Comparison of ENCODE assay signal across 8 cellular contexts in the genomic region with DNA sequence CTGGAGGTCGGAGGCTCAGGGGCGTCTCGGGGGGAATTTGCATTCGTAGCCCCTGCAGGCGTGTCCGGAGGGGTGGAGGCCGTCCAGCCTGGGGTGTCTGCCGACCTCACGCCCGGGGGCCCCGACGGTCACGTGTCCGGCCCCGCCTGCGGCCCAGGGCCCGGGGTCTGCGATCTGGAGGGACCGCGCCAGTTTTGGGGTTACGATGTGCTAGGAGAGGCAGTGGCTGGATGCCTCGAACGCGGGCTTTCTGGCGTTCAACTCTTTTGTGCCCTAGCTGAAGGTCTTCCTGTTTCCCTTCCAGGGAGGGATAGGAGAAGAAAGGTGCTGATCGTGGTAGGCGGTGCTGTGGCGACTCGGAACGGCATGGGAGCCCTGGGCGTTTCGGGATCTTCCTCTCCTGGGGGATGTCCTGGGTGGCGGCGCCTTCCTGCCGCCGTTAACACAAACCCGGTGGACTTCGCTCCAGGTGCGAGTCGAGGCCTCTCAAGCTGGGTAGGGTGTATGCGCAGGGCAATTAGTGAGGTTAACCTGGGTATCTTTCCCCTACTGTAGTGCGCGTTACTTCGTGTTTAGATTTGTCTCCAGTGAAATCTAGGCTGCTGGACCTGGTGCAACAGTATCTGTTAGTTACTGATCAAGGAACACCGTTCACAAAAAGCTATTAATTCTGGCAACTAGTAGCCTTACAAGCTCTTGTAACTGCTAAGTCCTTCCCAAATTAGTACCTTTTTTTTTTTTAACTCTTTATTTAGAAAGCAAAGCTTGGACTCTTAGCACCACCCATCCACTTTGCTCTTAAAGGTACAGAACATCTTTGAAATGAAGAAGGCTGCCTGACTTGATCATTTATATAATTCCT. TPM values are rescaled to one million over a fixed set of nuclear protein-coding genes. Genes with fewer than 3 reads are reported as not detected.
DNase-seq lines count a peak whose midpoint lies in the region; ATAC-seq and TF ChIP-seq lines count a peak whose summit lies in the region.

No MANE protein-coding gene starts in this region.

- no peak for DNase-seq in AG10803 (ENCODE audit: low read depth)
- peak; percentile 38 for DNase-seq in NCI-H526 treated with DMSO at 0.1 percent for 48 hours (lab: John Stamatoyannopoulos, UW)
- DNase-seq in activated T-cell treated with anti-CD3 and anti-CD28 coated beads, Interleukin-2, amount 50 U/mL, for 48 hours = peak; percentile 38 to 44
- DNase-seq in fibroblast of villous mesenchyme (ENCODE audit: low read depth) = peak; percentile 24
- DNase-seq in osteoblast (ENCODE audit: insufficient read length, low spot score, missing footprints) = peak; percentile 84
- DNase-seq in GM19240 (ENCODE audit: insufficient read length, low spot score) = no peak

- H3K27me3 ChIP-seq in osteoblast (ENCODE audit: insufficient read depth, low read length) = no peaks in the 10 kb centered on the region

- ATAC-seq in GM19035 (IDR thresholded peaks at IDR 0.05; ENCODE audit: unreplicated experiment) = no peak

- no peaks in the 10 kb centered on the region for H3K36me3 ChIP-seq in osteoblast (ENCODE audit: insufficient read depth, low read length)

- TF ChIP-seq POLR2A in GM19099 (IDR thresholded peaks at IDR 0.05; ENCODE audit: extremely low read depth, insufficient read length, low read depth) = peak; percentile 9

- peaks cover 17% of the 10 kb centered on the region for H3K79me2 ChIP-seq in osteoblast (ENCODE audit: insufficient read depth, low read length)

- H4K20me1 ChIP-seq in osteoblast (ENCODE audit: insufficient read depth, low read length) = peaks cover 12% of the 10 kb centered on the region

- peak overlapping the region; percentile 96 for H3K4me2 ChIP-seq in osteoblast (ENCODE audit: insufficient read depth, low read length)

- peak overlapping the region; percentile 67 for H3K4me3 ChIP-seq in AG10803 (ENCODE audit: low read length)
- peak overlapping the region; percentile 77 for H3K4me3 ChIP-seq in fibroblast of villous mesenchyme (ENCODE audit: low read depth, low read length)
- peak overlapping the region; percentile 83 for H3K4me3 ChIP-seq in osteoblast (ENCODE audit: insufficient read depth, low read length)

- peaks cover 16% of the 10 kb centered on the region for H3K4me1 ChIP-seq in osteoblast (ENCODE audit: insufficient read depth, low read length)

- H3K9me3 ChIP-seq in osteoblast (ENCODE audit: low read depth, low read length) = no peaks in the 10 kb centered on the region

- H2AFZ ChIP-seq in osteoblast (ENCODE audit: low read length) = peak overlapping the region; percentile 94

- no peak overlapping the region for H3K27ac ChIP-seq in osteoblast (ENCODE audit: low read depth, low read length)

- no peak for TF ChIP-seq CTCF in AG10803 (conservative IDR thresholded peaks at IDR 0.05; ENCODE audit: low read length)
- no peak for TF ChIP-seq CTCF in fibroblast of villous mesenchyme (IDR thresholded peaks at IDR 0.05; ENCODE audit: insufficient read depth, low read depth, low read length)
- no peak for TF ChIP-seq CTCF in osteoblast (IDR thresholded peaks at IDR 0.05; ENCODE audit: extremely low read depth, low read depth, low read length)

RNA-seq across cellular contexts. Expression of a gene that starts 1.3 kb away (rescaled TPM):
- total RNA-seq in fibroblast of villous mesenchyme (15.1 and 18.1 TPM in 2 replicates), osteoblast (14.5 and 19.7 TPM in 2 replicates)

Comparison
In these comparisons a context has a peak if more than half of its experiments do, and no peak if none do; other contexts are left out.
1. DNase-seq: peak in NCI-H526 treated with DMSO at 0.1 percent for 48 hours (single experiment), activated T-cell treated with anti-CD3 and anti-CD28 coated beads, Interleukin-2, amount 50 U/mL, for 48 hours (2 of 2), fibroblast of villous mesenchyme (single experiment) and osteoblast (single experiment); none in AG10803 (single experiment) and GM19240 (single experiment).
2. Peak in every context shown above with its lines, with median percentiles within 50 percentile points of each other: H3K4me3 ChIP-seq.